Comparison of ENCODE assay signal across 11 cellular contexts in the genomic region with DNA sequence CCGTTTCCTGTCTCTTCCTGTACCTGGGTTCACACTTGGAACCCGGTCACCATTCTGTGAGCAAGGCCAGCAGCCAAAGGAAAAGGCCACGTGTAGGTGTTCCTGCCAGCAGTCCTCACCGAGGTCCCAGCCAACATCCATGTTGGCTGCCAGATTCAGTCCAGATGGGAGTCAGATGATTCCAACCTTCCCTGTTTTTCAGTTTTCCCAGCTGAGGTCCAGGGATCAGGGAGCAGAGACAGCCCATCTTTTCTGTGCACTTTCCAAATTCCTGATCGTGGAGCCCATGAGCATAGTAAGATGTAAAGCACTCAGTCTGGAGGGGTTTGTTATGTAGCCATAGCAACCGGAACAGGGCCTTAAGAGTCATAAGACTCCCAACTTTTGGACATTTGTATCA. TPM values are rescaled to one million over a fixed set of nuclear protein-coding genes. Genes with fewer than 3 reads are reported as not detected.
A peak's percentile ranks its signal among the peaks of the same experiment; 100 is the strongest.
DNase-seq lines count a peak whose midpoint lies in the region; ATAC-seq and TF ChIP-seq lines count a peak whose summit lies in the region.
"Had no signal": no experiment of that assay in that cellular context is flagged by ENCODE, and none has a peak within 500 bp of the region (broad histone marks: within the 10 kb centered on the region; RNA-seq: fewer than 3 reads in every experiment).

No MANE protein-coding gene starts in this region.

- H3K9me3 Mint-ChIP-seq in progenitor cell of endocrine pancreas (ENCODE audit: low read depth) = no peaks in the 10 kb centered on the region

- DNase-seq in DMS 273 (lab: John Stamatoyannopoulos, UW; ENCODE audit: unreplicated experiment) (peak; percentile 55), DMS 273 treated with DMSO at 0.1 percent for 48 hours (lab: John Stamatoyannopoulos, UW) (no peak), NCI-H446 treated with DMSO at 0.1 percent for 48 hours (lab: John Stamatoyannopoulos, UW) (peak; percentile 41), fibroblast of pulmonary artery (ENCODE audit: low read depth) (peak; percentile 39), progenitor cell of endocrine pancreas (ENCODE audit: low spot score, unreplicated experiment) (no peak), GM13977 (ENCODE audit: low spot score) (no peak), GM03348 (ENCODE audit: low spot score) (no peak)
- DNase-seq: NCI-H2107, T-helper 17 cell had no signal

- H3K27me3 Mint-ChIP-seq in progenitor cell of endocrine pancreas = peaks cover 2% of the 10 kb centered on the region
- H3K27me3 Mint-ChIP-seq: T-helper 17 cell had no signal

- H3K36me3 Mint-ChIP-seq in progenitor cell of endocrine pancreas (ENCODE audit: insufficient read depth) = no peaks in the 10 kb centered on the region

- H3K4me3 Mint-ChIP-seq in progenitor cell of endocrine pancreas (ENCODE audit: low read depth) = no peak overlapping the region
- H3K4me3 Mint-ChIP-seq: T-helper 17 cell had no signal

- peak overlapping the region; percentile 59 for H3K27ac Mint-ChIP-seq in progenitor cell of endocrine pancreas

- no peak for ATAC-seq in GM18873 (IDR thresholded peaks at IDR 0.05; ENCODE audit: low FRiP score, unreplicated experiment)
- ATAC-seq: mucosa of descending colon, T-helper 17 cell had no signal

- peaks cover 4% of the 10 kb centered on the region for H3K4me1 Mint-ChIP-seq in progenitor cell of endocrine pancreas (ENCODE audit: low read depth)

- TF ChIP-seq CTCF in fibroblast of pulmonary artery (IDR thresholded peaks at IDR 0.05; ENCODE audit: low read length, missing control alignments) (no peak), progenitor cell of endocrine pancreas (IDR thresholded peaks at IDR 0.05; ENCODE audit: unreplicated experiment) (no peak), GM13977 (IDR thresholded peaks at IDR 0.05; ENCODE audit: extremely low read depth, insufficient read depth, missing control alignments) (no peak)

- H3K4me3 ChIP-seq in fibroblast of pulmonary artery (replicated peaks; ENCODE audit: low read depth, low read length) = no peak overlapping the region
- H3K4me3 ChIP-seq: mucosa of descending colon had no signal

- in situ Hi-C loops in GM13977 (cut with MboI; ENCODE audit: low pct_unique_long_range_greater_than_20kb, low sequenced_read_pairs, unreplicated experiment) = no loop called here

RNA-seq across cellular contexts. Expression of a gene that starts 3.9 kb away (rescaled TPM):
- total RNA-seq in progenitor cell of endocrine pancreas = not detected in 2 replicates

RNA-seq across cellular contexts. Expression of a gene that starts 38.2 kb away (rescaled TPM):
- total RNA-seq in progenitor cell of endocrine pancreas = 2.4 and 2.5 TPM in 2 replicates

RNA-seq across cellular contexts. Expression of a gene that starts 38.7 kb away (rescaled TPM):
- 64.0 and 65.2 TPM in 2 replicates for total RNA-seq in progenitor cell of endocrine pancreas

RNA-seq across cellular contexts. Expression of a gene that starts 47.5 kb away (rescaled TPM):
- total RNA-seq in progenitor cell of endocrine pancreas = 4.9 and 5.1 TPM in 2 replicates

RNA-seq across cellular contexts. Expression of a gene that starts 57.4 kb away (rescaled TPM):
- total RNA-seq in progenitor cell of endocrine pancreas = 29.6 and 30.7 TPM in 2 replicates

Comparison
In these comparisons a context has a peak if more than half of its experiments do, and no peak if none do; other contexts are left out.
1. DNase-seq: peak in DMS 273 (single experiment), NCI-H446 treated with DMSO at 0.1 percent for 48 hours (single experiment) and fibroblast of pulmonary artery (single experiment); none in DMS 273 treated with DMSO at 0.1 percent for 48 hours (single experiment), progenitor cell of endocrine pancreas (single experiment), GM13977 (single experiment) and GM03348 (single experiment).